In the genomic region with DNA sequence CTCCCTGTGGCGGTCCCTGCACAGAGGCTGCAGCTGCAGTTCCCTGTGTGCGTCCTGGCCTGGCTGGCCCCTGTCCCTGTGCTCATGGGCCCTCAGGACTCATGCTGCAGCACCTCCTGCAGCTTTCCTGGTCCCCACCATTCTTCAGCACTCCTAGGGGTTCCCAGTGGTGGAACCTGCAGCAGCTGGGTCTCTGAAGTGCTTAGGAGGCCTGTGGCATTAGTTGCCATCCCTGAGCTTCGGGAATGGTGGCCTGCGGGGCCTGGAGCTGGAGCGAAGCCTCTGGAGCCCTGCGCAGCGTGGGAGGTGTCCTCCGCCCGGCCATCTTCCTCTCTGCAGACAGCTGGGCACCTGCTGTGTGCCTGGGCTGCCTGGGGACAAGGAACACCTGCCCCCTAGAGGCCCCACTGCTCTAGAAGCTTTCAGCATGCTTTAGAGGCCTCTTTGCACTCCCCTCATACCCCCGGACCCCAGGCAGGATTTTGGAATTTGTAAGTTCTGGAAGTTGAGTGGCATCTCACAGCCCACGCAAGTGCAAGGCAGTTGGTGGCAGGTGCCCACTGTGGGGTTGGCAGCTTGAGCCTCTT, we compare ENCODE assay signal across 1 cellular context.
TF ChIP-seq lines count a peak whose summit lies in the region.

No MANE protein-coding gene starts in this region.

TF ChIP-seq in H1, 55 proteins besides CTCF, POLR2A, EP300 and RAD21:
- TF ChIP-seq TEAD4 (IDR thresholded peaks at IDR 0.05; ENCODE audit: low read depth, low read length): no peak
- TF ChIP-seq KDM5A (IDR thresholded peaks at IDR 0.05; ENCODE audit: low read length): no peak
- TF ChIP-seq TCF12 (IDR thresholded peaks at IDR 0.05; ENCODE audit: low read depth, low read length): no peak
- no peak for TF ChIP-seq GABPA (IDR thresholded peaks at IDR 0.05; ENCODE audit: borderline replicate concordance, insufficient read depth, low read length)
- TF ChIP-seq ZNF274 (IDR thresholded peaks at IDR 0.05; ENCODE audit: borderline replicate concordance, extremely low read depth, low read length): no peak
- TF ChIP-seq RFX5 (IDR thresholded peaks at IDR 0.05; ENCODE audit: borderline replicate concordance, low read depth, low read length): no peak
- no peak for TF ChIP-seq FOSL1 (IDR thresholded peaks at IDR 0.05; ENCODE audit: insufficient read depth, low read depth, low read length)
- no peak for TF ChIP-seq ASH2L (IDR thresholded peaks at IDR 0.05; ENCODE audit: low read length)
- no peak for TF ChIP-seq TBP (IDR thresholded peaks at IDR 0.05; ENCODE audit: low read depth, low read length)
- TF ChIP-seq RBBP5 (IDR thresholded peaks at IDR 0.05; ENCODE audit: borderline replicate concordance, low read depth, low read length): no peak
- TF ChIP-seq JUN (IDR thresholded peaks at IDR 0.05; ENCODE audit: low read depth, low read length): no peak
- no peak for TF ChIP-seq SP4 (IDR thresholded peaks at IDR 0.05; ENCODE audit: low read length)
- TF ChIP-seq CTBP2 (IDR thresholded peaks at IDR 0.05; ENCODE audit: borderline replicate concordance, insufficient read depth, insufficient read length, low read length): no peak
